21 cellular contexts compared by ENCODE assay signal in the genomic region with DNA sequence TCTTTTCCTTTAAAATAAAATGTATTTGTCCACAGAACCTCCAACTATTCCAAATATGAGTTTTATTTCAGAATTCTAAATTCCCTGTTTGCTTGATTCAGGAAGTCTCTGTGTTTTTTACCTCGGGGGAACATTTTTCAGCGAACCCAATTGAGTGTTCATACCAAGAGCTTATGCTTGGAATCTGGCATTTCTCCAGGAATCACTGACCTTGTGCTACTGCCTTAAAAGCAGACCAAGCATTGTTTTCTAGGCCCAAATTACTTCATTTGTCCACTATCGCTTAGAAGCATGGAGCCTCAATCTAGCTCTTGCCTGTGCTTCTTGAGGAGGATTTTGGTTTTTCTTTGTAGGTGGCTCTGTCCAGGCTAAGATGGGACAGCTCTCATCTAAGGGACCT. TPM values are rescaled to one million over a fixed set of nuclear protein-coding genes. Genes with fewer than 3 reads are reported as not detected.
"Had no signal": no experiment of that assay in that cellular context is flagged by ENCODE, and none has a peak within 500 bp of the region (broad histone marks: within the 10 kb centered on the region; RNA-seq: fewer than 3 reads in every experiment).

No MANE protein-coding gene starts in this region.

- H3K36me3 ChIP-seq: gastrocnemius medialis, heart left ventricle had no signal

- H3K9me3 Mint-ChIP-seq: activated CD4-positive, alpha-beta memory T cell treated with anti-CD3 and anti-CD28 coated beads for 36 hours; activated naive CD4-positive, alpha-beta T cell treated with anti-CD3 and anti-CD28 coated beads, Interleukin-2, amount 10 ng/mL, durations not matched to agents 7 days and 5 days; activated T-cell treated with anti-CD3 and anti-CD28 coated beads, Interleukin-2, amount 50 U/mL, for 24 hours; immature natural killer cell had no signal

- H3K27ac Mint-ChIP-seq: activated CD4-positive, alpha-beta memory T cell treated with anti-CD3 and anti-CD28 coated beads for 36 hours; activated naive CD4-positive, alpha-beta T cell treated with anti-CD3 and anti-CD28 coated beads, Interleukin-2, amount 10 ng/mL, durations not matched to agents 7 days and 5 days; immature natural killer cell had no signal

- H3K27me3 ChIP-seq: gastrocnemius medialis, heart left ventricle, testis had no signal

- H3K4me3 Mint-ChIP-seq: activated CD4-positive, alpha-beta memory T cell treated with anti-CD3 and anti-CD28 coated beads for 36 hours had no signal

- H3K36me3 Mint-ChIP-seq: activated CD4-positive, alpha-beta memory T cell treated with anti-CD3 and anti-CD28 coated beads for 36 hours; activated naive CD4-positive, alpha-beta T cell treated with anti-CD3 and anti-CD28 coated beads, Interleukin-2, amount 10 ng/mL, durations not matched to agents 7 days and 5 days; immature natural killer cell had no signal

- H3K27me3 Mint-ChIP-seq: activated CD4-positive, alpha-beta memory T cell treated with anti-CD3 and anti-CD28 coated beads for 36 hours; activated CD4-positive, alpha-beta T cell treated with anti-CD3 and anti-CD28 coated beads for 36 hours; activated naive CD4-positive, alpha-beta T cell treated with anti-CD3 and anti-CD28 coated beads, Interleukin-2, amount 10 ng/mL, durations not matched to agents 7 days and 5 days; naive thymus-derived CD4-positive, alpha-beta T cell; stimulated activated naive CD8-positive, alpha-beta T cell treated with anti-CD3 and anti-CD28 coated beads, Interleukin-15, amount 100 ng/mL, for 72 hours had no signal

- H3K4me3 ChIP-seq: gastrocnemius medialis, heart left ventricle, smooth muscle cell, testis had no signal

- H3K4me1 ChIP-seq: gastrocnemius medialis, heart left ventricle, testis had no signal

- H3K9me3 ChIP-seq: gastrocnemius medialis, heart left ventricle, testis had no signal

- H3K27ac ChIP-seq: gastrocnemius medialis, heart left ventricle, testis had no signal

- DNase-seq: activated CD4-positive, alpha-beta memory T cell treated with anti-CD3 and anti-CD28 coated beads for 36 hours; activated CD4-positive, alpha-beta T cell treated with anti-CD3 and anti-CD28 coated beads for 36 hours; activated naive CD4-positive, alpha-beta T cell treated with anti-CD3 and anti-CD28 coated beads, Interleukin-2, amount 10 ng/mL, durations not matched to agents 7 days and 5 days; activated T-cell treated with anti-CD3 and anti-CD28 coated beads, Interleukin-2, amount 50 U/mL, for 24 hours; central memory CD4-positive, alpha-beta T cell; cortex of kidney; effector CD8-positive, alpha-beta T cell; gastrocnemius medialis; heart left ventricle; immature natural killer cell; left cardiac atrium; mammary epithelial cell; posterior cingulate gyrus; right cardiac atrium; stimulated activated naive CD8-positive, alpha-beta T cell treated with anti-CD3 and anti-CD28 coated beads, Interleukin-15, amount 100 ng/mL, for 72 hours; testis had no signal

RNA-seq across cellular contexts. Expression of gene EBLN1, which starts 59.4 kb away (rescaled TPM):
- total RNA-seq: activated CD4-positive, alpha-beta memory T cell treated with anti-CD3 and anti-CD28 coated beads for 36 hours; activated CD4-positive, alpha-beta T cell treated with anti-CD3 and anti-CD28 coated beads for 36 hours; fibroblast of lung; gastrocnemius medialis; heart left ventricle; left cardiac atrium; mammary epithelial cell; mononuclear cell; naive thymus-derived CD4-positive, alpha-beta T cell; right cardiac atrium; smooth muscle cell; ureter had no signal
